In the genomic region with DNA sequence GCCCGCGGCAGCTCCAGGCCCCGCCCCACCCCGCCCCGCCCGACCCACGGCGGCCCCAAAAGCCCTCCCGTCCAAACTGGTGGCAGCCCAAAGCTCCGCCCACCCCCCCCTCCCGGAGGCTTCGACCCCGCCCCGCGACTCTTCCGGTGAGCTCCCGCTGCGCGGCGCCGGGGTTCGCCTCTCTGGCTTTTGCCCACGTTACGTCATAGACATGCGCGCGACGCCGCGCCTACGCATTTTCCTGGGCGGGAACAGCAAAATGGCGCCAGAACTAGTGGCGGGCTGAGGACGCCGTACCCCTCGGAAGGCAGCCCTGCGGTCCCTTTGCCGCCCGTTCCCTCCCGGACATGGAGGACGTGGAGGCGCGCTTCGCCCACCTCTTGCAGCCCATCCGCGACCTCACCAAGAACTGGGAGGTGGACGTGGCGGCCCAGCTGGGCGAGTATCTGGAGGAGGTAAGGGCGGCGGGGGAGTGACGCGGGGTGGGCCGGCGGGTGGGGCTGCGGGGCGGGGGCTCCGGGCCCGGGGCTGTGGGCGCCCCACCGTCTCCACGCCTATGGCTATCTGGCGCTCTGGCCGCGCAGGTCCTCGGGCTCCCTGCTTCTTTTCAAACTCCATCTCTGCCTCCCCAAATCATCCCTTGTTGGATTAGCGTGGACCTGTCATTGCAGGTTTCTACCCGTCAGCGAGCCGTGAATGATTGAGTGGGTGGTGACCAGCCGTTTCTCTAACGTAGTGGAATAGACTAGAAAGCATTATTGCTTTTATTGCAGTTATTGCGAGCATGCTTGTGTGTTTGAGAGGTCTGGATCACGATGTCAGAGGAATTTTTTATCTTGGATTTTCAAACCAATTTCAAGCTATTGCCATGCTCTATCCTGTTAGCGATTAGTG, we compare ENCODE assay signal across 8 cellular contexts. TPM values are rescaled to one million over a fixed set of nuclear protein-coding genes. Genes with fewer than 3 reads are reported as not detected.
DNase-seq lines count a peak whose midpoint lies in the region; ATAC-seq and TF ChIP-seq lines count a peak whose summit lies in the region.

A gene (plus strand): TSS at position 234 of the 894 bp plus-strand sequence. CDS start 114 bp downstream, at position 348.

- H3K27me3 ChIP-seq in rectal smooth muscle tissue (ENCODE audit: control insufficient read depth, insufficient read depth, low read length) (no peaks in the 10 kb centered on the region), aorta (ENCODE audit: control insufficient read depth in 1 of 2, insufficient read depth in 2 of 2, low read length in 1 of 2) (no peaks in the 10 kb centered on the region)

- peak within 1 kb of the TSS; percentile 97 for H3K4me3 ChIP-seq in astrocyte of the cerebellum (ENCODE audit: low read depth, low read length)
- peak within 1 kb of the TSS; percentile 85 for H3K4me3 ChIP-seq in rectal smooth muscle tissue (ENCODE audit: low read length)
- peak within 1 kb of the TSS; percentile 57 to 87 for H3K4me3 ChIP-seq in aorta (ENCODE audit: low read length in 2 of 2)

- no peaks in the 10 kb centered on the region for H3K9me3 Mint-ChIP-seq in T-helper 2 cell treated with Interferon-gamma antibody and Interleukin-4, amounts not matched to agents 5 μg/mL and 100 μg/mL, for 36 hours

- peaks cover 11% of the 10 kb centered on the region for H3K36me3 ChIP-seq in rectal smooth muscle tissue (ENCODE audit: control insufficient read depth, insufficient read depth, low read length)
- H3K36me3 ChIP-seq in aorta (ENCODE audit: control insufficient read depth in 1 of 2, insufficient read depth in 2 of 2, low read length in 1 of 2), result peaks cover 0 to 1% of the 10 kb centered on the region in 2 donors

- no peaks in the 10 kb centered on the region for H3K27me3 Mint-ChIP-seq in T-helper 2 cell treated with Interferon-gamma antibody and Interleukin-4, amounts not matched to agents 5 μg/mL and 100 μg/mL, for 36 hours (ENCODE audit: low read depth)

- H3K4me1 Mint-ChIP-seq in T-helper 2 cell treated with Interferon-gamma antibody and Interleukin-4, amounts not matched to agents 5 μg/mL and 100 μg/mL, for 36 hours (ENCODE audit: low read depth), result peaks cover 14% of the 10 kb centered on the region

- peak within 1 kb of the TSS; percentile 92 for H3K27ac ChIP-seq in rectal smooth muscle tissue (ENCODE audit: low read depth, low read length)
- peak within 1 kb of the TSS; percentile 8 to 86 for H3K27ac ChIP-seq in aorta (ENCODE audit: low read depth in 1 of 2, low read length in 2 of 2)

- H3K27ac Mint-ChIP-seq in T-helper 2 cell treated with Interferon-gamma antibody and Interleukin-4, amounts not matched to agents 5 μg/mL and 100 μg/mL, for 36 hours, result peak within 1 kb of the TSS; percentile 96

- H3K4me3 Mint-ChIP-seq in T-helper 2 cell treated with Interferon-gamma antibody and Interleukin-4, amounts not matched to agents 5 μg/mL and 100 μg/mL, for 36 hours, result peak within 1 kb of the TSS; percentile 99

- WGBS in aorta, 2 donors, result 1% methylated on average over 35 to 76 of the region's 76 CpGs

- H3K9ac ChIP-seq in rectal smooth muscle tissue (ENCODE audit: low read length), result peak within 1 kb of the TSS; percentile 66

- H3K4me1 ChIP-seq in rectal smooth muscle tissue (ENCODE audit: control insufficient read depth, insufficient read depth, low read length) (peaks cover 10% of the 10 kb centered on the region), aorta (ENCODE audit: control insufficient read depth in 1 of 2, insufficient read depth in 2 of 2, low read length in 2 of 2) (no peaks in the 10 kb centered on the region)

- in situ Hi-C loops in astrocyte of the cerebellum (cut with HindIII; ENCODE audit: low sequenced_read_pairs), result no loop called here

- no peak for TF ChIP-seq CTCF in astrocyte of the cerebellum (IDR thresholded peaks at IDR 0.05; ENCODE audit: low read depth, low read length, missing control alignments)

- ATAC-seq in GM18499 (IDR thresholded peaks at IDR 0.05; ENCODE audit: insufficient read depth, unreplicated experiment), result peak; percentile 40
- ATAC-seq in HG02884 (IDR thresholded peaks at IDR 0.05; ENCODE audit: unreplicated experiment), result peak; percentile 70
- ATAC-seq in aorta (ENCODE audit: low FRiP score), result peak; percentile 93

- H3K36me3 Mint-ChIP-seq in T-helper 2 cell treated with Interferon-gamma antibody and Interleukin-4, amounts not matched to agents 5 μg/mL and 100 μg/mL, for 36 hours (ENCODE audit: low read depth), result peaks cover 19% of the 10 kb centered on the region

- peak; percentile 93 for DNase-seq in NCI-H1694 (lab: John Stamatoyannopoulos, UW)
- peak; percentile 98 for DNase-seq in T-helper 2 cell treated with Interferon-gamma antibody and Interleukin-4, amounts not matched to agents 5 μg/mL and 100 μg/mL, for 36 hours (ENCODE audit: low spot score)
- DNase-seq in astrocyte of the cerebellum (ENCODE audit: low read depth), result peak; percentile 89
- peak; percentile 97 to 100 for DNase-seq in hippocampal formation (lab: John Stamatoyannopoulos, UW)
- peak; percentile 97 to 99 for DNase-seq in aorta

- H3K9me3 ChIP-seq in aorta (ENCODE audit: control insufficient read depth, low read length), result no peaks in the 10 kb centered on the region

- intact Hi-C loops in aorta (cut with DNase I), result loop anchor here (1.0 to 10.0 kb wide), 4 partner anchors 17 to 263 kb away; a partner anchor contains a TSS

RNA-seq across cellular contexts. Expression of the gene that starts here (rescaled TPM):
- total RNA-seq in aorta, result 10 to 100 TPM; 31.6 to 35.5 TPM
- 10 to 100 TPM; 18.2 to 67.4 TPM for polyA plus RNA-seq in aorta

Comparison
In these comparisons a context has a peak if more than half of its experiments do, and no peak if none do; other contexts are left out.
1. Peak in every context shown above with its lines: DNase-seq, ATAC-seq, H3K4me3 ChIP-seq and H3K27ac ChIP-seq.
2. ATAC-seq: peak in every context shown above with its lines; median percentile 93 in aorta; 70 in HG02884; 40 in GM18499.